In genomic region chr2:157839162-157839801, GRCh38 we compare ENCODE assay signal across 8 cellular contexts. TPM values are rescaled to one million over a fixed set of nuclear protein-coding genes. Genes with fewer than 3 reads are reported as not detected.
DNase-seq lines count a peak whose midpoint lies in the region; ATAC-seq and TF ChIP-seq lines count a peak whose summit lies in the region.

No MANE protein-coding gene starts in this region.

- TF ChIP-seq CTCF in colonic mucosa (IDR thresholded peaks at IDR 0.05) (no peak), nephron progenitor cell (IDR thresholded peaks at IDR 0.05) (no peak)

- H3K27me3 ChIP-seq in colonic mucosa, result no peaks in the 10 kb centered on the region
- no peaks in the 10 kb centered on the region for H3K27me3 ChIP-seq in aorta (ENCODE audit: control insufficient read depth in 1 of 2, insufficient read depth in 2 of 2, low read length in 1 of 2)

- H3K36me3 ChIP-seq in colonic mucosa (no peaks in the 10 kb centered on the region), aorta (ENCODE audit: control insufficient read depth in 1 of 2, insufficient read depth in 2 of 2, low read length in 1 of 2) (no peaks in the 10 kb centered on the region)

- H3K9me3 ChIP-seq in colonic mucosa, result no peaks in the 10 kb centered on the region
- H3K9me3 ChIP-seq in aorta (ENCODE audit: control insufficient read depth, low read length), result no peaks in the 10 kb centered on the region

- WGBS in aorta, 2 donors, result 84 to 87% methylated on average over 5 of the region's 5 CpGs

- H3K4me1 Mint-ChIP-seq in nephron progenitor cell, result peaks cover 54% of the 10 kb centered on the region

- ATAC-seq in HG03439 (IDR thresholded peaks at IDR 0.05; ENCODE audit: unreplicated experiment) (no peak), aorta (ENCODE audit: low FRiP score) (no peak), GM18873 (IDR thresholded peaks at IDR 0.05; ENCODE audit: low FRiP score, unreplicated experiment) (no peak), GM21576 (IDR thresholded peaks at IDR 0.05; ENCODE audit: unreplicated experiment) (no peak)

- DNase-seq in Daoy (ENCODE audit: low read depth) (peak; percentile 81), NCI-H2227 treated with DMSO at 0.1 percent for 48 hours (lab: John Stamatoyannopoulos, UW) (peak; percentile 97), colonic mucosa (no peak), nephron progenitor cell (peak; percentile 64), aorta (no peak)

- peak overlapping the region; percentile 65 for H3K27ac Mint-ChIP-seq in nephron progenitor cell

- intact Hi-C loops in colonic mucosa (cut with DNase I) (no loop called here), aorta (cut with DNase I) (no loop called here)

- H3K27ac ChIP-seq in colonic mucosa, result peak overlapping the region; percentile 46
- H3K27ac ChIP-seq in aorta (ENCODE audit: low read depth in 1 of 2, low read length in 2 of 2), result no peak overlapping the region

- H3K4me3 Mint-ChIP-seq in nephron progenitor cell, result peak overlapping the region; percentile 67

- H3K27me3 Mint-ChIP-seq in nephron progenitor cell (ENCODE audit: low read depth, poor library complexity), result peaks cover 2% of the 10 kb centered on the region

- H3K9me3 Mint-ChIP-seq in nephron progenitor cell, result no peaks in the 10 kb centered on the region

- peaks cover 9% of the 10 kb centered on the region for H3K36me3 Mint-ChIP-seq in nephron progenitor cell (ENCODE audit: low read depth)

- no peak overlapping the region for H3K9ac ChIP-seq in colonic mucosa (ENCODE audit: low read depth in 2 of 2, low read length in 2 of 2)

- H3K4me1 ChIP-seq in colonic mucosa, result no peaks in the 10 kb centered on the region
- peaks cover 8 to 17% of the 10 kb centered on the region in 2 donors for H3K4me1 ChIP-seq in aorta (ENCODE audit: control insufficient read depth in 1 of 2, insufficient read depth in 2 of 2, low read length in 2 of 2)

- H3K4me3 ChIP-seq in colonic mucosa (no peak overlapping the region), aorta (ENCODE audit: low read length in 2 of 2) (no peak overlapping the region)

RNA-seq across cellular contexts. Expression of gene ACVR1, which starts 36.8 kb away (rescaled TPM):
- 7.2 and 11.3 TPM in 2 replicates for total RNA-seq in Daoy (2014; rRNA removed; shearing (Covaris generic))
- total RNA-seq in colonic mucosa, result 10 to 100 TPM; 15.8 to 18.0 TPM
- 10 to 100 TPM; 47.8 to 53.4 TPM for total RNA-seq in aorta
- 10 to 100 TPM in 1 of 2 donors, 1 to 10 TPM in 1; 9.5 to 19.9 TPM for polyA plus RNA-seq in aorta

Comparison
In these comparisons a context has a peak if more than half of its experiments do, and no peak if none do; other contexts are left out.
1. DNase-seq: peak in Daoy (single experiment), NCI-H2227 treated with DMSO at 0.1 percent for 48 hours (single experiment) and nephron progenitor cell (single experiment); none in colonic mucosa (single experiment) and aorta (0 of 2).